In genomic region chr6:144315226-144315980, GRCh38 we compare ENCODE assay signal across 1 cellular context.
TF ChIP-seq lines count a peak whose summit lies in the region.

No MANE protein-coding gene starts in this region.

TF ChIP-seq in HepG2, 621 proteins besides CTCF, POLR2A, EP300 and RAD21 (continues in another document):
- TF ChIP-seq KDM2A (CRISPR knock-in tag; IDR thresholded peaks at IDR 0.05; ENCODE audit: borderline replicate concordance, low read depth) (0 out of 2 replicates have a peak, but pooled peaks have one; percentile 5), ZNF235 (CRISPR knock-in tag; IDR thresholded peaks at IDR 0.05; ENCODE audit: borderline replicate concordance) (0 out of 2 replicates have a peak, but pooled peaks have one; percentile 65), SMAD9 (CRISPR knock-in tag; IDR thresholded peaks at IDR 0.05) (no peak), EED (CRISPR knock-in tag; IDR thresholded peaks at IDR 0.05) (0 out of 2 replicates have a peak, but pooled peaks have one; percentile 39), ZNF350 (CRISPR knock-in tag; IDR thresholded peaks at IDR 0.05; ENCODE audit: borderline replicate concordance, low read depth) (peak; percentile 21; the same call in 1 of the 2 replicates), ZNF335 (CRISPR knock-in tag; IDR thresholded peaks at IDR 0.05) (0 out of 2 replicates have a peak, but pooled peaks have one; percentile 24), PHF8 (CRISPR knock-in tag; IDR thresholded peaks at IDR 0.05) (peak; percentile 43), ELF1 (CRISPR knock-in tag; IDR thresholded peaks at IDR 0.05) (no peak), ZNF317 (CRISPR knock-in tag; IDR thresholded peaks at IDR 0.05) (0 out of 2 replicates have a peak, but pooled peaks have one; percentile 33), NFKBIZ (CRISPR knock-in tag; IDR thresholded peaks at IDR 0.05) (0 out of 2 replicates have a peak, but pooled peaks have one; percentile 12), TEAD3 (CRISPR knock-in tag; optimal IDR thresholded peaks at IDR 0.05; ENCODE audit: borderline replicate concordance) (peak; percentile 17), TP53 (CRISPR knock-in tag; conservative IDR thresholded peaks at IDR 0.05) (no peak), RORA (CRISPR knock-in tag; IDR thresholded peaks at IDR 0.05) (no peak), MTF2 (CRISPR knock-in tag; IDR thresholded peaks at IDR 0.05; ENCODE audit: borderline replicate concordance) (no peak), BORCS8-MEF2B (CRISPR knock-in tag; IDR thresholded peaks at IDR 0.05) (peak; percentile 47; the same call in 1 of the 2 replicates), ZFP90 (CRISPR knock-in tag; IDR thresholded peaks at IDR 0.05; ENCODE audit: borderline replicate concordance) (no peak), PAX8 (CRISPR knock-in tag; IDR thresholded peaks at IDR 0.05; ENCODE audit: borderline replicate concordance) (no peak), SALL1 (CRISPR knock-in tag; IDR thresholded peaks at IDR 0.05) (peak; percentile 27; the same call in 1 of the 2 replicates), ZNF576 (CRISPR knock-in tag; IDR thresholded peaks at IDR 0.05) (no peak), SALL2 (CRISPR knock-in tag; IDR thresholded peaks at IDR 0.05) (0 out of 2 replicates have a peak, but pooled peaks have one; percentile 10), ZMYM4 (CRISPR knock-in tag; IDR thresholded peaks at IDR 0.05) (peak; percentile 8; the same call in 1 of the 2 replicates), ZNF274 (CRISPR knock-in tag; IDR thresholded peaks at IDR 0.05) (0 out of 2 replicates have a peak, but pooled peaks have one; percentile 12), MLXIP (CRISPR knock-in tag; IDR thresholded peaks at IDR 0.05; ENCODE audit: borderline replicate concordance) (no peak), ZNF138 (CRISPR knock-in tag; IDR thresholded peaks at IDR 0.05; ENCODE audit: low read depth) (0 out of 2 replicates have a peak, but pooled peaks have one; percentile 66), IKZF4 (CRISPR knock-in tag; IDR thresholded peaks at IDR 0.05; ENCODE audit: borderline replicate concordance, low read depth, not compliant biosample characterization) (peak; percentile 17), ZBTB4 (CRISPR knock-in tag; IDR thresholded peaks at IDR 0.05; ENCODE audit: borderline replicate concordance) (peak; percentile 51; the same call in 1 of the 2 replicates), FOXC1 (CRISPR knock-in tag; IDR thresholded peaks at IDR 0.05; ENCODE audit: borderline replicate concordance) (peak; percentile 71; the same call in 1 of the 2 replicates), HMGXB3 (CRISPR knock-in tag; IDR thresholded peaks at IDR 0.05; ENCODE audit: borderline replicate concordance) (peak; percentile 42), ZNF501 (CRISPR knock-in tag; IDR thresholded peaks at IDR 0.05) (peak; percentile 44; the same call in 1 of the 2 replicates), ZMAT3 (CRISPR knock-in tag; conservative IDR thresholded peaks at IDR 0.05) (no peak), DMAP1 (CRISPR knock-in tag; IDR thresholded peaks at IDR 0.05) (peak; percentile 5; the same call in 1 of the 2 replicates), ZFP41 (CRISPR knock-in tag; IDR thresholded peaks at IDR 0.05; ENCODE audit: borderline replicate concordance) (no peak), MTERF4 (CRISPR knock-in tag; IDR thresholded peaks at IDR 0.05) (0 out of 2 replicates have a peak, but pooled peaks have one; percentile 55), BCL6 (CRISPR knock-in tag; IDR thresholded peaks at IDR 0.05) (no peak), LCORL (IDR thresholded peaks at IDR 0.05) (no peak), LCORL (CRISPR knock-in tag; IDR thresholded peaks at IDR 0.05) (0 out of 2 replicates have a peak, but pooled peaks have one; percentile 19), CC2D1A (CRISPR knock-in tag; IDR thresholded peaks at IDR 0.05) (peak; percentile 73; the same call in 1 of the 2 replicates), FOSL1 (CRISPR knock-in tag; IDR thresholded peaks at IDR 0.05; ENCODE audit: borderline replicate concordance) (no peak), POLR2AphosphoS5 (IDR thresholded peaks at IDR 0.05; ENCODE audit: low read depth, low read length) (0 out of 2 replicates have a peak, but pooled peaks have one; percentile 18)
- TF ChIP-seq, protein P1, sequence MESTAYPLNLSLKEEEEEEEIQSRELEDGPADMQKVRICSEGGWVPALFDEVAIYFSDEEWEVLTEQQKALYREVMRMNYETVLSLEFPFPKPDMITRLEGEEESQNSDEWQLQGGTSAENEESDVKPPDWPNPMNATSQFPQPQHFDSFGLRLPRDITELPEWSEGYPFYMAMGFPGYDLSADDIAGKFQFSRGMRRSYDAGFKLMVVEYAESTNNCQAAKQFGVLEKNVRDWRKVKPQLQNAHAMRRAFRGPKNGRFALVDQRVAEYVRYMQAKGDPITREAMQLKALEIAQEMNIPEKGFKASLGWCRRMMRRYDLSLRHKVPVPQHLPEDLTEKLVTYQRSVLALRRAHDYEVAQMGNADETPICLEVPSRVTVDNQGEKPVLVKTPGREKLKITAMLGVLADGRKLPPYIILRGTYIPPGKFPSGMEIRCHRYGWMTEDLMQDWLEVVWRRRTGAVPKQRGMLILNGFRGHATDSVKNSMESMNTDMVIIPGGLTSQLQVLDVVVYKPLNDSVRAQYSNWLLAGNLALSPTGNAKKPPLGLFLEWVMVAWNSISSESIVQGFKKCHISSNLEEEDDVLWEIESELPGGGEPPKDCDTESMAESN (CRISPR knock-in tag; conservative IDR thresholded peaks at IDR 0.05) = 0 out of 2 replicates have a peak, but pooled peaks have one; percentile 42
- TF ChIP-seq, protein P2, sequence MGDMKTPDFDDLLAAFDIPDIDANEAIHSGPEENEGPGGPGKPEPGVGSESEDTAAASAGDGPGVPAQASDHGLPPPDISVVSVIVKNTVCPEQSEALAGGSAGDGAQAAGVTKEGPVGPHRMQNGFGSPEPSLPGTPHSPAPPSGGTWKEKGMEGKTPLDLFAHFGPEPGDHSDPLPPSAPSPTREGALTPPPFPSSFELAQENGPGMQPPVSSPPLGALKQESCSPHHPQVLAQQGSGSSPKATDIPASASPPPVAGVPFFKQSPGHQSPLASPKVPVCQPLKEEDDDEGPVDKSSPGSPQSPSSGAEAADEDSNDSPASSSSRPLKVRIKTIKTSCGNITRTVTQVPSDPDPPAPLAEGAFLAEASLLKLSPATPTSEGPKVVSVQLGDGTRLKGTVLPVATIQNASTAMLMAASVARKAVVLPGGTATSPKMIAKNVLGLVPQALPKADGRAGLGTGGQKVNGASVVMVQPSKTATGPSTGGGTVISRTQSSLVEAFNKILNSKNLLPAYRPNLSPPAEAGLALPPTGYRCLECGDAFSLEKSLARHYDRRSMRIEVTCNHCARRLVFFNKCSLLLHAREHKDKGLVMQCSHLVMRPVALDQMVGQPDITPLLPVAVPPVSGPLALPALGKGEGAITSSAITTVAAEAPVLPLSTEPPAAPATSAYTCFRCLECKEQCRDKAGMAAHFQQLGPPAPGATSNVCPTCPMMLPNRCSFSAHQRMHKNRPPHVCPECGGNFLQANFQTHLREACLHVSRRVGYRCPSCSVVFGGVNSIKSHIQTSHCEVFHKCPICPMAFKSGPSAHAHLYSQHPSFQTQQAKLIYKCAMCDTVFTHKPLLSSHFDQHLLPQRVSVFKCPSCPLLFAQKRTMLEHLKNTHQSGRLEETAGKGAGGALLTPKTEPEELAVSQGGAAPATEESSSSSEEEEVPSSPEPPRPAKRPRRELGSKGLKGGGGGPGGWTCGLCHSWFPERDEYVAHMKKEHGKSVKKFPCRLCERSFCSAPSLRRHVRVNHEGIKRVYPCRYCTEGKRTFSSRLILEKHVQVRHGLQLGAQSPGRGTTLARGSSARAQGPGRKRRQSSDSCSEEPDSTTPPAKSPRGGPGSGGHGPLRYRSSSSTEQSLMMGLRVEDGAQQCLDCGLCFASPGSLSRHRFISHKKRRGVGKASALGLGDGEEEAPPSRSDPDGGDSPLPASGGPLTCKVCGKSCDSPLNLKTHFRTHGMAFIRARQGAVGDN (CRISPR knock-in tag; IDR thresholded peaks at IDR 0.05) = peak; percentile 75
- TF ChIP-seq, protein P3, sequence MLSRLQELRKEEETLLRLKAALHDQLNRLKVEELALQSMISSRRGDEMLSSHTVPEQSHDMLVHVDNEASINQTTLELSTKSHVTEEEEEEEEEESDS (CRISPR knock-in tag; IDR thresholded peaks at IDR 0.05; ENCODE audit: borderline replicate concordance) = no peak
- TF ChIP-seq, protein P4, sequence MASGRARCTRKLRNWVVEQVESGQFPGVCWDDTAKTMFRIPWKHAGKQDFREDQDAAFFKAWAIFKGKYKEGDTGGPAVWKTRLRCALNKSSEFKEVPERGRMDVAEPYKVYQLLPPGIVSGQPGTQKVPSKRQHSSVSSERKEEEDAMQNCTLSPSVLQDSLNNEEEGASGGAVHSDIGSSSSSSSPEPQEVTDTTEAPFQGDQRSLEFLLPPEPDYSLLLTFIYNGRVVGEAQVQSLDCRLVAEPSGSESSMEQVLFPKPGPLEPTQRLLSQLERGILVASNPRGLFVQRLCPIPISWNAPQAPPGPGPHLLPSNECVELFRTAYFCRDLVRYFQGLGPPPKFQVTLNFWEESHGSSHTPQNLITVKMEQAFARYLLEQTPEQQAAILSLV (CRISPR knock-in tag; IDR thresholded peaks at IDR 0.05; ENCODE audit: borderline replicate concordance) = peak; percentile 57; the same call in 1 of the 2 replicates
